In the genomic region with DNA sequence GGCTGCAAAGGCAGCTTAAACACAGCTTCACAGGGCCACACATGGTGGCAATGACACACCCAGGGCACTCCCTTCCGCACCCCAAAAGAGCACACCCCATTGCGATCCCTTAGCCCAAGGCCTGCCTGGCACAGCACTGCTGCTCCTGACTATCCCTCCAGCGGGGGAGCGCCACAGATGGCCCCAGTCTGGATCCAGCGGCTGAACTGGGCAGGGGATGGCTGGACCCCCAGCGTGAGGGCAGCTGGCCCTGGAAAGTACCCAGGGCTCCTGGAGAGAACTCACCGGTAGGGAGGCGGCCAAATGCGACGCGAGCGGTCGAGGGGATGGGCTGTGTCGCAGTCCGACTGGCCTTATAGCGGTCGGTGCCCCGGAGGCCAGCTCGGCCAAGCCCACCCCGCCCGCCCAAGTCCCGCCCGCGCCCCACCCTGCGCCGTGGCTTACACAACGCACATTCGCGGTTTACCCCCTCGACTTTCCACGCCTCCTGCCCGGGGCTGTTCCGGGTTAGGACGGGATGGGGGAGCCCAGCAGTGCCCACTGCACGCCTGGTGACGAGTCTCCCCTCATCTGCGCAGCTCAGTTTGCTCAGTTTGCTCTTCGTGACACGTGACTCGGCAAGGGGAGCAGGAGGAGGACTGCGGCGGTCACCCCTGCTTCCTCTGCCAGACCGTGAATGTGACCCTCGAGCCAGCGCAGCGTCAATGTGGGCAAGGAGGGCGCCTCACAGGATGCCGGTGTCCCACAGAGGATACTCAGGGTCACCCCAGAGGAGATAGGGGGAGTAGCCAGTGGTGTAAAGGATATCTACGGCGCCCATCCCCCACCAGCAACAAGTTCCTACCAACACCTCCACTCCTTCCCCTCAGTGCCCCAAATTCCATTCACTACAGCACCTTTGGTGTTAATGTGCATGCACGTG, we compare ENCODE assay signal across 1 cellular context.
A peak's percentile ranks its signal among the peaks of the same experiment; 100 is the strongest.
TF ChIP-seq lines count a peak whose summit lies in the region.

A gene (minus strand): TSS at position 328 of the 922 bp plus-strand sequence. CDS start 652 bp downstream, outside the sequence.

TF ChIP-seq in HepG2, 621 proteins besides CTCF, POLR2A, EP300 and RAD21 (continues in another document):
- TF ChIP-seq ZSCAN20 (CRISPR knock-in tag; IDR thresholded peaks at IDR 0.05; ENCODE audit: borderline replicate concordance), result no peak
- TF ChIP-seq, protein P1, sequence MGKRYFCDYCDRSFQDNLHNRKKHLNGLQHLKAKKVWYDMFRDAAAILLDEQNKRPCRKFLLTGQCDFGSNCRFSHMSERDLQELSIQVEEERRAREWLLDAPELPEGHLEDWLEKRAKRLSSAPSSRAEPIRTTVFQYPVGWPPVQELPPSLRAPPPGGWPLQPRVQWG (CRISPR knock-in tag; IDR thresholded peaks at IDR 0.05; ENCODE audit: borderline replicate concordance, low read depth), result no peak
- TF ChIP-seq, protein P2, sequence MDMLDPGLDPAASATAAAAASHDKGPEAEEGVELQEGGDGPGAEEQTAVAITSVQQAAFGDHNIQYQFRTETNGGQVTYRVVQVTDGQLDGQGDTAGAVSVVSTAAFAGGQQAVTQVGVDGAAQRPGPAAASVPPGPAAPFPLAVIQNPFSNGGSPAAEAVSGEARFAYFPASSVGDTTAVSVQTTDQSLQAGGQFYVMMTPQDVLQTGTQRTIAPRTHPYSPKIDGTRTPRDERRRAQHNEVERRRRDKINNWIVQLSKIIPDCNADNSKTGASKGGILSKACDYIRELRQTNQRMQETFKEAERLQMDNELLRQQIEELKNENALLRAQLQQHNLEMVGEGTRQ (IDR thresholded peaks at IDR 0.05; ENCODE audit: low read depth, low read length), result peak; percentile 32
- TF ChIP-seq, protein P2 (CRISPR knock-in tag; IDR thresholded peaks at IDR 0.05; ENCODE audit: borderline replicate concordance), result no peak; the same call in 1 of the 2 replicates
- TF ChIP-seq, protein P3, sequence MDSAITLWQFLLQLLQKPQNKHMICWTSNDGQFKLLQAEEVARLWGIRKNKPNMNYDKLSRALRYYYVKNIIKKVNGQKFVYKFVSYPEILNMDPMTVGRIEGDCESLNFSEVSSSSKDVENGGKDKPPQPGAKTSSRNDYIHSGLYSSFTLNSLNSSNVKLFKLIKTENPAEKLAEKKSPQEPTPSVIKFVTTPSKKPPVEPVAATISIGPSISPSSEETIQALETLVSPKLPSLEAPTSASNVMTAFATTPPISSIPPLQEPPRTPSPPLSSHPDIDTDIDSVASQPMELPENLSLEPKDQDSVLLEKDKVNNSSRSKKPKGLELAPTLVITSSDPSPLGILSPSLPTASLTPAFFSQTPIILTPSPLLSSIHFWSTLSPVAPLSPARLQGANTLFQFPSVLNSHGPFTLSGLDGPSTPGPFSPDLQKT (CRISPR knock-in tag; IDR thresholded peaks at IDR 0.05; ENCODE audit: borderline replicate concordance), result no peak
- TF ChIP-seq TAF1 (CRISPR knock-in tag; IDR thresholded peaks at IDR 0.05), result peak; percentile 34
- no peak for TF ChIP-seq SATB2 (CRISPR knock-in tag; IDR thresholded peaks at IDR 0.05)
- TF ChIP-seq ZNF430 (CRISPR knock-in tag; IDR thresholded peaks at IDR 0.05), result no peak
- no peak for TF ChIP-seq ZNF605 (CRISPR knock-in tag; IDR thresholded peaks at IDR 0.05)
- TF ChIP-seq, protein P4, sequence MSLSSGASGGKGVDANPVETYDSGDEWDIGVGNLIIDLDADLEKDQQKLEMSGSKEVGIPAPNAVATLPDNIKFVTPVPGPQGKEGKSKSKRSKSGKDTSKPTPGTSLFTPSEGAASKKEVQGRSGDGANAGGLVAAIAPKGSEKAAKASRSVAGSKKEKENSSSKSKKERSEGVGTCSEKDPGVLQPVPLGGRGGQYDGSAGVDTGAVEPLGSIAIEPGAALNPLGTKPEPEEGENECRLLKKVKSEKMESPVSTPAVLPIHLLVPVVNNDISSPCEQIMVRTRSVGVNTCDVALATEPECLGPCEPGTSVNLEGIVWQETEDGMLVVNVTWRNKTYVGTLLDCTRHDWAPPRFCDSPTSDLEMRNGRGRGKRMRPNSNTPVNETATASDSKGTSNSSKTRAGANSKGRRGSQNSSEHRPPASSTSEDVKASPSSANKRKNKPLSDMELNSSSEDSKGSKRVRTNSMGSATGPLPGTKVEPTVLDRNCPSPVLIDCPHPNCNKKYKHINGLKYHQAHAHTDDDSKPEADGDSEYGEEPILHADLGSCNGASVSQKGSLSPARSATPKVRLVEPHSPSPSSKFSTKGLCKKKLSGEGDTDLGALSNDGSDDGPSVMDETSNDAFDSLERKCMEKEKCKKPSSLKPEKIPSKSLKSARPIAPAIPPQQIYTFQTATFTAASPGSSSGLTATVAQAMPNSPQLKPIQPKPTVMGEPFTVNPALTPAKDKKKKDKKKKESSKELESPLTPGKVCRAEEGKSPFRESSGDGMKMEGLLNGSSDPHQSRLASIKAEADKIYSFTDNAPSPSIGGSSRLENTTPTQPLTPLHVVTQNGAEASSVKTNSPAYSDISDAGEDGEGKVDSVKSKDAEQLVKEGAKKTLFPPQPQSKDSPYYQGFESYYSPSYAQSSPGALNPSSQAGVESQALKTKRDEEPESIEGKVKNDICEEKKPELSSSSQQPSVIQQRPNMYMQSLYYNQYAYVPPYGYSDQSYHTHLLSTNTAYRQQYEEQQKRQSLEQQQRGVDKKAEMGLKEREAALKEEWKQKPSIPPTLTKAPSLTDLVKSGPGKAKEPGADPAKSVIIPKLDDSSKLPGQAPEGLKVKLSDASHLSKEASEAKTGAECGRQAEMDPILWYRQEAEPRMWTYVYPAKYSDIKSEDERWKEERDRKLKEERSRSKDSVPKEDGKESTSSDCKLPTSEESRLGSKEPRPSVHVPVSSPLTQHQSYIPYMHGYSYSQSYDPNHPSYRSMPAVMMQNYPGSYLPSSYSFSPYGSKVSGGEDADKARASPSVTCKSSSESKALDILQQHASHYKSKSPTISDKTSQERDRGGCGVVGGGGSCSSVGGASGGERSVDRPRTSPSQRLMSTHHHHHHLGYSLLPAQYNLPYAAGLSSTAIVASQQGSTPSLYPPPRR (CRISPR knock-in tag; IDR thresholded peaks at IDR 0.05; ENCODE audit: borderline replicate concordance), result no peak
- TF ChIP-seq RBM22 (optimal IDR thresholded peaks at IDR 0.05; ENCODE audit: low read length), result no peak
- no peak for TF ChIP-seq GTF2F1 (IDR thresholded peaks at IDR 0.05; ENCODE audit: low read length)
- TF ChIP-seq ZNF891 (CRISPR knock-in tag; IDR thresholded peaks at IDR 0.05), result no peak
- peak; percentile 41 for TF ChIP-seq HNRNPLL (IDR thresholded peaks at IDR 0.05; ENCODE audit: low read depth, low read length, poor library complexity, severe bottlenecking)
- TF ChIP-seq ZNF652 (CRISPR knock-in tag; IDR thresholded peaks at IDR 0.05; ENCODE audit: borderline replicate concordance, low read depth), result no peak
- TF ChIP-seq REXO4 (CRISPR knock-in tag; IDR thresholded peaks at IDR 0.05; ENCODE audit: borderline replicate concordance), result no peak
- TF ChIP-seq, protein P5, sequence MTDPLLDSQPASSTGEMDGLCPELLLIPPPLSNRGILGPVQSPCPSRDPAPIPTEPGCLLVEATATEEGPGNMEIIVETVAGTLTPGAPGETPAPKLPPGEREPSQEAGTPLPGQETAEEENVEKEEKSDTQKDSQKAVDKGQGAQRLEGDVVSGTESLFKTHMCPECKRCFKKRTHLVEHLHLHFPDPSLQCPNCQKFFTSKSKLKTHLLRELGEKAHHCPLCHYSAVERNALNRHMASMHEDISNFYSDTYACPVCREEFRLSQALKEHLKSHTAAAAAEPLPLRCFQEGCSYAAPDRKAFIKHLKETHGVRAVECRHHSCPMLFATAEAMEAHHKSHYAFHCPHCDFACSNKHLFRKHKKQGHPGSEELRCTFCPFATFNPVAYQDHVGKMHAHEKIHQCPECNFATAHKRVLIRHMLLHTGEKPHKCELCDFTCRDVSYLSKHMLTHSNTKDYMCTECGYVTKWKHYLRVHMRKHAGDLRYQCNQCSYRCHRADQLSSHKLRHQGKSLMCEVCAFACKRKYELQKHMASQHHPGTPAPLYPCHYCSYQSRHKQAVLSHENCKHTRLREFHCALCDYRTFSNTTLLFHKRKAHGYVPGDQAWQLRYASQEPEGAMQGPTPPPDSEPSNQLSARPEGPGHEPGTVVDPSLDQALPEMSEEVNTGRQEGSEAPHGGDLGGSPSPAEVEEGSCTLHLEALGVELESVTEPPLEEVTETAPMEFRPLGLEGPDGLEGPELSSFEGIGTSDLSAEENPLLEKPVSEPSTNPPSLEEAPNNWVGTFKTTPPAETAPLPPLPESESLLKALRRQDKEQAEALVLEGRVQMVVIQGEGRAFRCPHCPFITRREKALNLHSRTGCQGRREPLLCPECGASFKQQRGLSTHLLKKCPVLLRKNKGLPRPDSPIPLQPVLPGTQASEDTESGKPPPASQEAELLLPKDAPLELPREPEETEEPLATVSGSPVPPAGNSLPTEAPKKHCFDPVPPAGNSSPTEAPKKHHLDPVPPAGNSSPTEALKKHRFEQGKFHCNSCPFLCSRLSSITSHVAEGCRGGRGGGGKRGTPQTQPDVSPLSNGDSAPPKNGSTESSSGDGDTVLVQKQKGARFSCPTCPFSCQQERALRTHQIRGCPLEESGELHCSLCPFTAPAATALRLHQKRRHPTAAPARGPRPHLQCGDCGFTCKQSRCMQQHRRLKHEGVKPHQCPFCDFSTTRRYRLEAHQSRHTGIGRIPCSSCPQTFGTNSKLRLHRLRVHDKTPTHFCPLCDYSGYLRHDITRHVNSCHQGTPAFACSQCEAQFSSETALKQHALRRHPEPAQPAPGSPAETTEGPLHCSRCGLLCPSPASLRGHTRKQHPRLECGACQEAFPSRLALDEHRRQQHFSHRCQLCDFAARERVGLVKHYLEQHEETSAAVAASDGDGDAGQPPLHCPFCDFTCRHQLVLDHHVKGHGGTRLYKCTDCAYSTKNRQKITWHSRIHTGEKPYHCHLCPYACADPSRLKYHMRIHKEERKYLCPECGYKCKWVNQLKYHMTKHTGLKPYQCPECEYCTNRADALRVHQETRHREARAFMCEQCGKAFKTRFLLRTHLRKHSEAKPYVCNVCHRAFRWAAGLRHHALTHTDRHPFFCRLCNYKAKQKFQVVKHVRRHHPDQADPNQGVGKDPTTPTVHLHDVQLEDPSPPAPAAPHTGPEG (CRISPR knock-in tag; IDR thresholded peaks at IDR 0.05), result no peak
- TF ChIP-seq, protein P6, sequence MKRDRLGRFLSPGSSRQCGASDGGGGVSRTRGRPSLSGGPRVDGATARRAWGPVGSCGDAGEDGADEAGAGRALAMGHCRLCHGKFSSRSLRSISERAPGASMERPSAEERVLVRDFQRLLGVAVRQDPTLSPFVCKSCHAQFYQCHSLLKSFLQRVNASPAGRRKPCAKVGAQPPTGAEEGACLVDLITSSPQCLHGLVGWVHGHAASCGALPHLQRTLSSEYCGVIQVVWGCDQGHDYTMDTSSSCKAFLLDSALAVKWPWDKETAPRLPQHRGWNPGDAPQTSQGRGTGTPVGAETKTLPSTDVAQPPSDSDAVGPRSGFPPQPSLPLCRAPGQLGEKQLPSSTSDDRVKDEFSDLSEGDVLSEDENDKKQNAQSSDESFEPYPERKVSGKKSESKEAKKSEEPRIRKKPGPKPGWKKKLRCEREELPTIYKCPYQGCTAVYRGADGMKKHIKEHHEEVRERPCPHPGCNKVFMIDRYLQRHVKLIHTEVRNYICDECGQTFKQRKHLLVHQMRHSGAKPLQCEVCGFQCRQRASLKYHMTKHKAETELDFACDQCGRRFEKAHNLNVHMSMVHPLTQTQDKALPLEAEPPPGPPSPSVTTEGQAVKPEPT (CRISPR knock-in tag; IDR thresholded peaks at IDR 0.05; ENCODE audit: low read depth), result no peak
- no peak for TF ChIP-seq BCL6 (CRISPR knock-in tag; IDR thresholded peaks at IDR 0.05)
- no peak for TF ChIP-seq NR1H2 (CRISPR knock-in tag; IDR thresholded peaks at IDR 0.05; ENCODE audit: borderline replicate concordance, low read depth)
- TF ChIP-seq, protein P7, sequence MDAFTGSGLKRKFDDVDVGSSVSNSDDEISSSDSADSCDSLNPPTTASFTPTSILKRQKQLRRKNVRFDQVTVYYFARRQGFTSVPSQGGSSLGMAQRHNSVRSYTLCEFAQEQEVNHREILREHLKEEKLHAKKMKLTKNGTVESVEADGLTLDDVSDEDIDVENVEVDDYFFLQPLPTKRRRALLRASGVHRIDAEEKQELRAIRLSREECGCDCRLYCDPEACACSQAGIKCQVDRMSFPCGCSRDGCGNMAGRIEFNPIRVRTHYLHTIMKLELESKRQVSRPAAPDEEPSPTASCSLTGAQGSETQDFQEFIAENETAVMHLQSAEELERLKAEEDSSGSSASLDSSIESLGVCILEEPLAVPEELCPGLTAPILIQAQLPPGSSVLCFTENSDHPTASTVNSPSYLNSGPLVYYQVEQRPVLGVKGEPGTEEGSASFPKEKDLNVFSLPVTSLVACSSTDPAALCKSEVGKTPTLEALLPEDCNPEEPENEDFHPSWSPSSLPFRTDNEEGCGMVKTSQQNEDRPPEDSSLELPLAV (CRISPR knock-in tag; conservative IDR thresholded peaks at IDR 0.05; ENCODE audit: low read depth), result no peak
- TF ChIP-seq, protein P8, sequence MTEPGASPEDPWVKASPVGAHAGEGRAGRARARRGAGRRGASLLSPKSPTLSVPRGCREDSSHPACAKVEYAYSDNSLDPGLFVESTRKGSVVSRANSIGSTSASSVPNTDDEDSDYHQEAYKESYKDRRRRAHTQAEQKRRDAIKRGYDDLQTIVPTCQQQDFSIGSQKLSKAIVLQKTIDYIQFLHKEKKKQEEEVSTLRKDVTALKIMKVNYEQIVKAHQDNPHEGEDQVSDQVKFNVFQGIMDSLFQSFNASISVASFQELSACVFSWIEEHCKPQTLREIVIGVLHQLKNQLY (CRISPR knock-in tag; IDR thresholded peaks at IDR 0.05), result no peak
- TF ChIP-seq SP2 (CRISPR knock-in tag; IDR thresholded peaks at IDR 0.05), result no peak
- TF ChIP-seq GATAD2A (CRISPR knock-in tag; IDR thresholded peaks at IDR 0.05), result no peak
- no peak for TF ChIP-seq SMC3 (IDR thresholded peaks at IDR 0.05; ENCODE audit: low read length)
- no peak for TF ChIP-seq IRF2 (CRISPR knock-in tag; IDR thresholded peaks at IDR 0.05)
- TF ChIP-seq, protein P9, sequence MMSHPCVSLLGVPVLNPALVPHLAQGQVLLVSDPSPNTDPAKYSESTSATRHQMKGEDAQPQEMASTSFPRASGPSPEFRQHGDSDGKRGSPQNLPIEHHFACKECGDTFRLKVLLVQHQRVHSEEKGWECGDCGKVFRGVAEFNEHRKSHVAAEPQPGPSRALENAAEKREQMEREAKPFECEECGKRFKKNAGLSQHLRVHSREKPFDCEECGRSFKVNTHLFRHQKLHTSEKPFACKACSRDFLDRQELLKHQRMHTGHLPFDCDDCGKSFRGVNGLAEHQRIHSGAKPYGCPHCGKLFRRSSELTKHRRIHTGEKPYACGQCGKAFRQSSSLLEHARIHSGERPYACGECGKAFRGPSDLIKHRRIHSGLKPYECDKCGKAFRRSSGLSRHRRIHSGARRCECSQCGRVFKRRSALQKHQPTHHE (CRISPR knock-in tag; IDR thresholded peaks at IDR 0.05; ENCODE audit: borderline replicate concordance), result no peak
- TF ChIP-seq ZNF24 (IDR thresholded peaks at IDR 0.05), result no peak
